19 cellular contexts compared by ENCODE assay signal in the genomic region with DNA sequence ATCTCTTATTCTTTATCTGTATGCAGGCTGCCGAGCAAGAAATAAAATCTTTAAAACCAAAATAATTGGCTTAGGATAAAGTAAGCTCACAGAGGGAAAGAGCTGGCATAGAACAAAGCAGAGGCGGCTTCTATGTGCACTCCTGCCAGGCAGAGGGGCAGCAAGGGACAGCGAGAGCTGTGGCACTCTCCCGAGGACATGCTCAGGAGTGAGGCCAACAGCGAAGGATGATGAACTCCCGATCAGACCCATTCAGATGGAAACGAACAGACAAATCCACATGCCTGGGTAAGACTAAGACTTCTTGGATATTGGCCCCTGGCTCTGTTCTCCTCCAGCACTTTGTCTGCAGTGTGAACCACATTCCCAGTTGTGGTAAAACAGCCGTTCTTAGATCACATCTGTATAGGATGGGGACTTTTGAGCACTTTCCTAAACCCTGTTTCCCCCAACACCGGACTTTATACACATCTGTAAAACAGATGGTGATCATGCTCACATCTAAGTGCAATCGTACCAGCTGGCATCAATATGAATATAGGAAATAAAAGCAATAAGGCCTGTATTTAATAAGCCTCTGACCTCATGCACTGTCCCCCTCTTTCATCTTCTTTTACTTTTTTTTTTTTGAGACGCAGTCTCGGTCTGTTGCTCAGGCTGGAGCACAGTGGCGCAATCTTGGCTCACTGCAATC.
"Had no signal": no experiment of that assay in that cellular context is flagged by ENCODE, and none has a peak within 500 bp of the region (broad histone marks: within the 10 kb centered on the region; RNA-seq: fewer than 3 reads in every experiment).

No MANE protein-coding gene starts in this region.

- H3K27ac ChIP-seq: body of pancreas, left ventricle myocardium inferior, neural progenitor cell, right atrium auricular region had no signal

- H3K27me3 Mint-ChIP-seq: activated CD4-positive, alpha-beta memory T cell treated with anti-CD3 and anti-CD28 coated beads, Interleukin-2, amount 10 ng/mL, durations not matched to agents 7 days and 5 days; progenitor cell of endocrine pancreas; type B pancreatic cell had no signal

- ATAC-seq: activated CD8-positive, alpha-beta memory T cell treated with anti-CD3 and anti-CD28 coated beads, Interleukin-2, amount 10 ng/mL, durations not matched to agents 7 days and 5 days; body of pancreas; effector memory CD8-positive, alpha-beta T cell; naive thymus-derived CD4-positive, alpha-beta T cell; stimulated activated naive CD8-positive, alpha-beta T cell treated with anti-CD3 and anti-CD28 coated beads, Interleukin-15, amount 100 ng/mL, for 72 hours had no signal

- H3K9ac ChIP-seq: neural progenitor cell had no signal

- H3K4me1 Mint-ChIP-seq: activated CD4-positive, alpha-beta memory T cell treated with anti-CD3 and anti-CD28 coated beads, Interleukin-2, amount 10 ng/mL, durations not matched to agents 7 days and 5 days; immature natural killer cell; naive thymus-derived CD4-positive, alpha-beta T cell; stimulated activated naive CD8-positive, alpha-beta T cell treated with anti-CD3 and anti-CD28 coated beads, Interleukin-15, amount 100 ng/mL, for 72 hours had no signal

- DNase-seq: activated CD4-positive, alpha-beta memory T cell treated with anti-CD3 and anti-CD28 coated beads, Interleukin-2, amount 10 ng/mL, durations not matched to agents 7 days and 5 days; activated CD4-positive, alpha-beta T cell treated with anti-CD3 and anti-CD28 coated beads for 48 hours; activated CD4-positive, CD25-positive, alpha-beta regulatory T cell; activated CD8-positive, alpha-beta memory T cell treated with anti-CD3 and anti-CD28 coated beads, Interleukin-2, amount 10 ng/mL, durations not matched to agents 7 days and 5 days; activated naive CD4-positive, alpha-beta T cell; activated naive CD8-positive, alpha-beta T cell treated with anti-CD3 and anti-CD28 coated beads for 36 hours; body of pancreas; effector memory CD8-positive, alpha-beta T cell; immature natural killer cell; kidney glomerular epithelial cell; left ventricle myocardium inferior; mammary epithelial cell; naive thymus-derived CD4-positive, alpha-beta T cell; stimulated activated naive CD8-positive, alpha-beta T cell treated with anti-CD3 and anti-CD28 coated beads, Interleukin-15, amount 100 ng/mL, for 72 hours; T-helper 9 cell had no signal

- H3K36me3 Mint-ChIP-seq: activated CD8-positive, alpha-beta memory T cell treated with anti-CD3 and anti-CD28 coated beads, Interleukin-2, amount 10 ng/mL, durations not matched to agents 7 days and 5 days; activated naive CD8-positive, alpha-beta T cell treated with anti-CD3 and anti-CD28 coated beads for 36 hours; immature natural killer cell; naive thymus-derived CD4-positive, alpha-beta T cell had no signal

- H3K4me3 ChIP-seq: body of pancreas, left ventricle myocardium inferior, neural progenitor cell, right atrium auricular region had no signal

- H2AFZ ChIP-seq: neural progenitor cell had no signal

- H3K27me3 ChIP-seq: body of pancreas, neural progenitor cell, right atrium auricular region had no signal

- H3K4me3 Mint-ChIP-seq: activated CD4-positive, alpha-beta memory T cell treated with anti-CD3 and anti-CD28 coated beads, Interleukin-2, amount 10 ng/mL, durations not matched to agents 7 days and 5 days; activated CD8-positive, alpha-beta memory T cell treated with anti-CD3 and anti-CD28 coated beads, Interleukin-2, amount 10 ng/mL, durations not matched to agents 7 days and 5 days; activated naive CD8-positive, alpha-beta T cell treated with anti-CD3 and anti-CD28 coated beads for 36 hours; effector memory CD8-positive, alpha-beta T cell; immature natural killer cell; naive thymus-derived CD4-positive, alpha-beta T cell; neural progenitor cell; stimulated activated naive CD8-positive, alpha-beta T cell treated with anti-CD3 and anti-CD28 coated beads, Interleukin-15, amount 100 ng/mL, for 72 hours; type B pancreatic cell had no signal

- H3K27ac Mint-ChIP-seq: activated CD4-positive, alpha-beta memory T cell treated with anti-CD3 and anti-CD28 coated beads, Interleukin-2, amount 10 ng/mL, durations not matched to agents 7 days and 5 days; activated CD8-positive, alpha-beta memory T cell treated with anti-CD3 and anti-CD28 coated beads, Interleukin-2, amount 10 ng/mL, durations not matched to agents 7 days and 5 days; activated naive CD8-positive, alpha-beta T cell treated with anti-CD3 and anti-CD28 coated beads for 36 hours; effector memory CD8-positive, alpha-beta T cell; immature natural killer cell; naive thymus-derived CD4-positive, alpha-beta T cell; neural progenitor cell; progenitor cell of endocrine pancreas; stimulated activated naive CD8-positive, alpha-beta T cell treated with anti-CD3 and anti-CD28 coated beads, Interleukin-15, amount 100 ng/mL, for 72 hours had no signal

- H3K4me1 ChIP-seq: body of pancreas, left ventricle myocardium inferior, right atrium auricular region had no signal

- H3K36me3 ChIP-seq: neural progenitor cell, right atrium auricular region had no signal

- H3K9me3 ChIP-seq: body of pancreas, left ventricle myocardium inferior, right atrium auricular region had no signal

- H3K4me2 ChIP-seq: neural progenitor cell had no signal

- H3K9me3 Mint-ChIP-seq: activated CD4-positive, alpha-beta memory T cell treated with anti-CD3 and anti-CD28 coated beads, Interleukin-2, amount 10 ng/mL, durations not matched to agents 7 days and 5 days; activated naive CD8-positive, alpha-beta T cell treated with anti-CD3 and anti-CD28 coated beads for 36 hours; effector memory CD8-positive, alpha-beta T cell; immature natural killer cell; naive thymus-derived CD4-positive, alpha-beta T cell; stimulated activated naive CD8-positive, alpha-beta T cell treated with anti-CD3 and anti-CD28 coated beads, Interleukin-15, amount 100 ng/mL, for 72 hours; type B pancreatic cell had no signal
